In genomic region chr3:90091557-90091956, GRCh38 we compare ENCODE assay signal across 8 cellular contexts.
A peak's percentile ranks its signal among the peaks of the same experiment; 100 is the strongest.
DNase-seq lines count a peak whose midpoint lies in the region; ATAC-seq, FAIRE-seq and TF ChIP-seq lines count a peak whose summit lies in the region.

No MANE protein-coding gene starts in this region.

- TF ChIP-seq CTCF in AG09309 (IDR thresholded peaks at IDR 0.05; ENCODE audit: control insufficient read depth, insufficient read depth, low read depth, low read length, missing control alignments) (peak; percentile 50), VCaP (conservative IDR thresholded peaks at IDR 0.05) (peak; percentile 71), keratinocyte (optimal IDR thresholded peaks at IDR 0.05 in 1 of 3, IDR thresholded peaks at IDR 0.05 in 1 of 3, conservative IDR thresholded peaks at IDR 0.05 in 1 of 3; ENCODE audit: extremely low read depth in 1 of 3, insufficient read depth in 2 of 3, low read length in 3 of 3) (peak; percentile 22 to 68 (median 53))

- H3K27me3 ChIP-seq in keratinocyte (ENCODE audit: control insufficient read depth, extremely low read depth, insufficient read depth, low read length), result no peaks in the 10 kb centered on the region

- H3K79me2 ChIP-seq in keratinocyte (ENCODE audit: control insufficient read depth, insufficient read depth, low read length), result no peaks in the 10 kb centered on the region

- H3K4me1 ChIP-seq in keratinocyte (ENCODE audit: control insufficient read depth, extremely low read depth, insufficient read depth, low read length), result no peaks in the 10 kb centered on the region

- in situ Hi-C loops in G401 (cut with HindIII; ENCODE audit: low sequenced_read_pairs), result no loop called here

- H3K27ac ChIP-seq in VCaP (no peak overlapping the region), keratinocyte (ENCODE audit: control insufficient read depth, insufficient read depth, low read length) (no peak overlapping the region)

- ATAC-seq in GM21529 (IDR thresholded peaks at IDR 0.05; ENCODE audit: unreplicated experiment) (peak; percentile 59), GM19455 (IDR thresholded peaks at IDR 0.05; ENCODE audit: unreplicated experiment) (no peak), HG03571 (IDR thresholded peaks at IDR 0.05; ENCODE audit: unreplicated experiment) (no peak)

- H3K36me3 ChIP-seq in keratinocyte (ENCODE audit: control insufficient read depth in 2 of 2, extremely low read depth in 1 of 2, insufficient read depth in 2 of 2, low read length in 2 of 2), result no peaks in the 10 kb centered on the region

- no peaks in the 10 kb centered on the region for H4K20me1 ChIP-seq in keratinocyte (ENCODE audit: control insufficient read depth, extremely low read depth, insufficient read depth, low read length)

- H3K9ac ChIP-seq in keratinocyte (ENCODE audit: control insufficient read depth, extremely low read depth, insufficient read depth, low read length), result no peak overlapping the region

- no peak for DNase-seq in AG09309 (ENCODE audit: low read depth)
- peak; percentile 41 for DNase-seq in NAMALWA (ENCODE audit: low spot score)
- DNase-seq in keratinocyte (ENCODE audit: low read depth, low spot score), result no peak
- no peak for DNase-seq in G401 (ENCODE audit: low spot score)

- dilution Hi-C loops in keratinocyte (cut with MboI; ENCODE audit: extremely low pct_ligation_motif_present, low sequenced_read_pairs), result no loop called here

- H2AFZ ChIP-seq in keratinocyte (ENCODE audit: control insufficient read depth, low read length), result no peak overlapping the region

- no peak overlapping the region for H3K4me2 ChIP-seq in keratinocyte (ENCODE audit: control insufficient read depth, extremely low read depth, insufficient read depth, low read depth, low read length)

- no peaks in the 10 kb centered on the region for H3K9me3 ChIP-seq in keratinocyte (ENCODE audit: control insufficient read depth, low read depth, low read length)

- no peak for FAIRE-seq in keratinocyte (lab: Jason Lieb, UNC)

- no peaks in the 10 kb centered on the region for H3K9me1 ChIP-seq in keratinocyte (ENCODE audit: control insufficient read depth, extremely low read depth, insufficient read depth, low read length)

- H3K4me3 ChIP-seq in AG09309 (ENCODE audit: control insufficient read depth, low read depth, low read length) (no peak overlapping the region), keratinocyte (ENCODE audit: control insufficient read depth in 2 of 3, extremely low read depth in 1 of 3, insufficient read depth in 2 of 3, low read depth in 1 of 3, low read length in 3 of 3) (no peak overlapping the region)
